5 cellular contexts compared by ENCODE assay signal in the genomic region with DNA sequence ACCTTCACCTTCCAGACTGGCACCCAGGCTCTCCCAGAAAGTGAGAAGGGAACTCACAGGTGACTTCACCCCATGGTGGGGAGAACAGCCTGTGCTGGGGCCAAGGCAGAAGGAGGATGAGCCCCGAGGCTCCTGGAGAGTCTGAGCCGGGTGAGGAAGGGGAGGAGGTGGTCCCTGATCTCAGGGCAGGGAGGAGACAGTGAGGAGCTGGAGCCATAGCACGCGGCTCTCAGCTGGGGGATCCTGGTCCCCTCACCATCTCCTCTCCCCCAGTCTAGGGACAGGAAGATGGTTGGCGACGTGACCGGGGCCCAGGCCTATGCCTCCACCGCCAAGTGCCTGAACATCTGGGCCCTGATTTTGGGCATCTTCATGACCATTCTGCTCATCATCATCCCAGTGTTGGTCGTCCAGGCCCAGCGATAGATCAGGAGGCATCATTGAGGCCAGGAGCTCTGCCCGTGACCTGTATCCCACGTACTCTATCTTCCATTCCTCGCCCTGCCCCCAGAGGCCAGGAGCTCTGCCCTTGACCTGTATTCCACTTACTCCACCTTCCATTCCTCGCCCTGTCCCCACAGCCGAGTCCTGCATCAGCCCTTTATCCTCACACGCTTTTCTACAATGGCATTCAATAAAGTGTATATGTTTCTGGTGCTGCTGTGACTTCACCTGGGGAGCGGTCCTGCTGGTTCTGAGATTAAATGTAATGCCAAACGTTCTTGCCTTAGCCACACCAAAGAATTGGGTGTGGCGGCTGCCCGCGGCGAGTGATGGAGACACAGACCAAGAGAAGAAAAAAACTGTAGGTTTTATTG. TPM values are rescaled to one million over a fixed set of nuclear protein-coding genes. Genes with fewer than 3 reads are reported as not detected.
DNase-seq lines count a peak whose midpoint lies in the region; ATAC-seq, FAIRE-seq and TF ChIP-seq lines count a peak whose summit lies in the region.
"Not testable (repeated sequence)": the region's sequence is repeated elsewhere in the genome, so short reads cannot be mapped to it uniquely, and the experiment has no call there.

No MANE protein-coding gene starts in this region.

- peak overlapping the region; percentile 39; the same call in 1 of the 2 replicates for H3K4me3 ChIP-seq in HUES48 (ENCODE audit: low read depth, low read length)
- H3K4me3 ChIP-seq in coronary artery, result peak overlapping the region; percentile 73
- H3K4me3 ChIP-seq in keratinocyte (ENCODE audit: control insufficient read depth in 2 of 3, extremely low read depth in 1 of 3, insufficient read depth in 2 of 3, low read depth in 1 of 3, low read length in 3 of 3), result peak overlapping the region in 1 of 3 experiments; percentile 29
- H3K4me3 ChIP-seq in prostate gland, result peak overlapping the region; percentile 17 to 23

- intact Hi-C loops in prostate gland (cut with DNase I), result loop anchor here (5.0 kb wide), 2 partner anchors 48 to 143 kb away; a partner anchor contains a TSS

- H3K9me3 Mint-ChIP-seq in activated CD8-positive, alpha-beta T cell treated with anti-CD3 and anti-CD28 coated beads, Interleukin-2, amount 10 ng/mL, durations not matched to agents 7 days and 5 days (ENCODE audit: insufficient read depth), result not testable (repeated sequence)

- DNase-seq in activated CD8-positive, alpha-beta T cell treated with anti-CD3 and anti-CD28 coated beads, Interleukin-2, amount 10 ng/mL, durations not matched to agents 7 days and 5 days, result peak; percentile 59
- DNase-seq in coronary artery (ENCODE audit: low spot score); keratinocyte (ENCODE audit: low read depth, low spot score); prostate gland (ENCODE audit: low spot score): not testable (repeated sequence)

- POLR2A ChIA-PET in activated CD8-positive, alpha-beta T cell treated with anti-CD3 and anti-CD28 coated beads, Interleukin-2, amount 10 ng/mL, durations not matched to agents 7 days and 5 days (lab: Charles Lee), result interaction anchor here (0.8 to 2.0 kb wide), 16 partner anchors 8 to 102 kb away, joined by 3 to 34 read pairs (median 4); a partner anchor contains a TSS

- H3K36me3 Mint-ChIP-seq in activated CD8-positive, alpha-beta T cell treated with anti-CD3 and anti-CD28 coated beads, Interleukin-2, amount 10 ng/mL, durations not matched to agents 7 days and 5 days (ENCODE audit: low read depth), result peaks cover 41% of the 10 kb centered on the region

- not testable (repeated sequence) for H3K9me3 ChIP-seq in HUES48 (ENCODE audit: control insufficient read depth, insufficient read depth, low read length); keratinocyte (ENCODE audit: control insufficient read depth, low read depth, low read length); prostate gland

- H3K27ac ChIP-seq in HUES48 (ENCODE audit: low read depth, low read length); keratinocyte (ENCODE audit: control insufficient read depth, insufficient read depth, low read length): not testable (repeated sequence)
- H3K27ac ChIP-seq in coronary artery, result peak overlapping the region; percentile 70 to 89
- peak overlapping the region; percentile 73 to 81 for H3K27ac ChIP-seq in prostate gland

- H3K4me1 ChIP-seq in HUES48 (ENCODE audit: control insufficient read depth, insufficient read depth, low read length), result peaks cover 62% of the 10 kb centered on the region
- peaks cover 30% of the 10 kb centered on the region for H3K4me1 ChIP-seq in keratinocyte (ENCODE audit: control insufficient read depth, extremely low read depth, insufficient read depth, low read length)
- peaks cover 16% of the 10 kb centered on the region for H3K4me1 ChIP-seq in prostate gland (replicated peaks)

- dilution Hi-C loops in keratinocyte (cut with MboI; ENCODE audit: extremely low pct_ligation_motif_present, low sequenced_read_pairs), result not testable (repeated sequence)

- H3K79me2 ChIP-seq in keratinocyte (ENCODE audit: control insufficient read depth, insufficient read depth, low read length), result not testable (repeated sequence)

- peak; percentile 17 for TF ChIP-seq POLR2A in prostate gland (IDR thresholded peaks at IDR 0.05)

- peaks cover 46% of the 10 kb centered on the region for H3K4me1 Mint-ChIP-seq in activated CD8-positive, alpha-beta T cell treated with anti-CD3 and anti-CD28 coated beads, Interleukin-2, amount 10 ng/mL, durations not matched to agents 7 days and 5 days (ENCODE audit: low read depth)

- not testable (repeated sequence) for FAIRE-seq in keratinocyte (lab: Jason Lieb, UNC)

- not testable (repeated sequence) for H3K9ac ChIP-seq in HUES48 (ENCODE audit: low read depth, low read length); keratinocyte (ENCODE audit: control insufficient read depth, extremely low read depth, insufficient read depth, low read length)

- TF ChIP-seq CTCF in coronary artery (IDR thresholded peaks at IDR 0.05); keratinocyte (optimal IDR thresholded peaks at IDR 0.05 in 1 of 3, IDR thresholded peaks at IDR 0.05 in 1 of 3, conservative IDR thresholded peaks at IDR 0.05 in 1 of 3; ENCODE audit: extremely low read depth in 1 of 3, insufficient read depth in 2 of 3, low read length in 3 of 3); prostate gland (IDR thresholded peaks at IDR 0.05): not testable (repeated sequence)

- H3K4me3 Mint-ChIP-seq in activated CD8-positive, alpha-beta T cell treated with anti-CD3 and anti-CD28 coated beads, Interleukin-2, amount 10 ng/mL, durations not matched to agents 7 days and 5 days, result peak overlapping the region; percentile 98

- CTCF ChIA-PET in activated CD8-positive, alpha-beta T cell treated with anti-CD3 and anti-CD28 coated beads, Interleukin-2, amount 10 ng/mL, durations not matched to agents 7 days and 5 days (lab: Charles Lee), result interaction anchor here (1.0 to 1.8 kb wide), 9 partner anchors 9 to 140 kb away, joined by 3 to 11 read pairs (median 5); a partner anchor contains a TSS

- 61% methylated on average over 22 of the region's 22 CpGs for WGBS in prostate gland

- not testable (repeated sequence) for H3K27me3 Mint-ChIP-seq in activated CD8-positive, alpha-beta T cell treated with anti-CD3 and anti-CD28 coated beads, Interleukin-2, amount 10 ng/mL, durations not matched to agents 7 days and 5 days (ENCODE audit: low read depth)

- ATAC-seq in activated CD8-positive, alpha-beta T cell treated with anti-CD3 and anti-CD28 coated beads, Interleukin-2, amount 10 ng/mL, durations not matched to agents 7 days and 5 days, result peak; percentile 10

- not testable (repeated sequence) for H4K20me1 ChIP-seq in keratinocyte (ENCODE audit: control insufficient read depth, extremely low read depth, insufficient read depth, low read length)

- not testable (repeated sequence) for H2AFZ ChIP-seq in keratinocyte (ENCODE audit: control insufficient read depth, low read length)

- H3K27ac Mint-ChIP-seq in activated CD8-positive, alpha-beta T cell treated with anti-CD3 and anti-CD28 coated beads, Interleukin-2, amount 10 ng/mL, durations not matched to agents 7 days and 5 days, result peak overlapping the region; percentile 99

- not testable (repeated sequence) for H3K36me3 ChIP-seq in HUES48 (ENCODE audit: control insufficient read depth, insufficient read depth, low read length); keratinocyte (ENCODE audit: control insufficient read depth in 2 of 2, extremely low read depth in 1 of 2, insufficient read depth in 2 of 2, low read length in 2 of 2); prostate gland

- peak overlapping the region; percentile 41 for H3K4me2 ChIP-seq in keratinocyte (ENCODE audit: control insufficient read depth, extremely low read depth, insufficient read depth, low read depth, low read length)

- not testable (repeated sequence) for H3K9me1 ChIP-seq in keratinocyte (ENCODE audit: control insufficient read depth, extremely low read depth, insufficient read depth, low read length)

- H3K27me3 ChIP-seq in HUES48 (ENCODE audit: control insufficient read depth, insufficient read depth, low read length); keratinocyte (ENCODE audit: control insufficient read depth, extremely low read depth, insufficient read depth, low read length); prostate gland (replicated peaks; ENCODE audit: insufficient read depth): not testable (repeated sequence)

RNA-seq across cellular contexts. Expression of a gene that starts 1.3 kb away (rescaled TPM):
- 1,000 to 10,000 TPM; 2,197 to 2,304 TPM for total RNA-seq in activated CD8-positive, alpha-beta T cell treated with anti-CD3 and anti-CD28 coated beads, Interleukin-2, amount 10 ng/mL, durations not matched to agents 7 days and 5 days
- 26.9 to 83.0 TPM (median 72.3 TPM) in 3 replicates for polyA plus RNA-seq in keratinocyte
- polyA plus RNA-seq in keratinocyte (2011; ENCODE audit: low read depth), result 6.3 TPM
- 64.8 and 210 TPM in 2 replicates for polyA plus RNA-seq in keratinocyte (2011; cell fraction: cytosol; rRNA removed)
- 42.2 and 109 TPM in 2 replicates for polyA plus RNA-seq in keratinocyte (2011; cell fraction: nucleus; rRNA removed)
- 53.9 and 150 TPM in 2 replicates for polyA plus RNA-seq in keratinocyte (2012; ENCODE audit: low replicate concordance)
- 20.9 to 46.0 TPM (median 41.8 TPM) in 3 replicates for polyA minus RNA-seq in keratinocyte
- polyA minus RNA-seq in keratinocyte (2011; cell fraction: cytosol; rRNA and poly(A)+ RNA removed), result 88.1 TPM
- polyA minus RNA-seq in keratinocyte (2011; cell fraction: nucleus; rRNA and poly(A)+ RNA removed), result 4.3 and 4.6 TPM in 2 replicates
- 100 to 1,000 TPM in 1 of 2 donors, 10 to 100 TPM in 1; 96.6 to 149 TPM for total RNA-seq in prostate gland

RNA-seq across cellular contexts. Expression of a gene that starts 4.9 kb away (rescaled TPM):
- 1,000 to 10,000 TPM; 1,265 to 1,278 TPM for total RNA-seq in activated CD8-positive, alpha-beta T cell treated with anti-CD3 and anti-CD28 coated beads, Interleukin-2, amount 10 ng/mL, durations not matched to agents 7 days and 5 days
- polyA plus RNA-seq in keratinocyte, result 333 to 549 TPM (median 333 TPM) in 3 replicates
- polyA plus RNA-seq in keratinocyte (2011; ENCODE audit: low read depth), result 6.0 TPM
- polyA plus RNA-seq in keratinocyte (2011; cell fraction: cytosol; rRNA removed), result 283 and 377 TPM in 2 replicates
- 235 and 342 TPM in 2 replicates for polyA plus RNA-seq in keratinocyte (2011; cell fraction: nucleus; rRNA removed)
- polyA plus RNA-seq in keratinocyte (2012; ENCODE audit: low replicate concordance), result 25.1 and 252 TPM in 2 replicates
- polyA minus RNA-seq in keratinocyte, result 312 to 864 TPM (median 567 TPM) in 3 replicates
- polyA minus RNA-seq in keratinocyte (2011; cell fraction: cytosol; rRNA and poly(A)+ RNA removed), result 260 TPM
- polyA minus RNA-seq in keratinocyte (2011; cell fraction: nucleus; rRNA and poly(A)+ RNA removed), result 81.1 and 91.2 TPM in 2 replicates
- 100 to 1,000 TPM in 1 of 2 donors, 10 to 100 TPM in 1; 73.9 to 182 TPM for total RNA-seq in prostate gland

RNA-seq across cellular contexts. Expression of a gene that starts 9.6 kb away (rescaled TPM):
- total RNA-seq in activated CD8-positive, alpha-beta T cell treated with anti-CD3 and anti-CD28 coated beads, Interleukin-2, amount 10 ng/mL, durations not matched to agents 7 days and 5 days, result not detected
- polyA plus RNA-seq in keratinocyte, result not detected in 3 replicates
- polyA plus RNA-seq in keratinocyte (2011; ENCODE audit: low read depth), result not detected
- not detected in 2 replicates for polyA plus RNA-seq in keratinocyte (2011; cell fraction: cytosol; rRNA removed)
- not detected in 2 replicates for polyA plus RNA-seq in keratinocyte (2011; cell fraction: nucleus; rRNA removed)
- polyA plus RNA-seq in keratinocyte (2012; ENCODE audit: low replicate concordance), result not detected in 2 replicates
- not detected in 3 replicates for polyA minus RNA-seq in keratinocyte
- polyA minus RNA-seq in keratinocyte (2011; cell fraction: cytosol; rRNA and poly(A)+ RNA removed), result not detected
- polyA minus RNA-seq in keratinocyte (2011; cell fraction: nucleus; rRNA and poly(A)+ RNA removed), result not detected in 2 replicates
- total RNA-seq in prostate gland, result not detected

RNA-seq across cellular contexts. Expression of a gene that starts 11.7 kb away (rescaled TPM):
- total RNA-seq in activated CD8-positive, alpha-beta T cell treated with anti-CD3 and anti-CD28 coated beads, Interleukin-2, amount 10 ng/mL, durations not matched to agents 7 days and 5 days, result 100 to 1,000 TPM; 174 to 182 TPM
- 295 to 696 TPM (median 435 TPM) in 3 replicates for polyA plus RNA-seq in keratinocyte
- 37.7 TPM for polyA plus RNA-seq in keratinocyte (2011; ENCODE audit: low read depth)
- polyA plus RNA-seq in keratinocyte (2011; cell fraction: cytosol; rRNA removed), result 709 and 1,249 TPM in 2 replicates
- 298 and 424 TPM in 2 replicates for polyA plus RNA-seq in keratinocyte (2011; cell fraction: nucleus; rRNA removed)
- polyA plus RNA-seq in keratinocyte (2012; ENCODE audit: low replicate concordance), result 467 and 1,605 TPM in 2 replicates
- 528 to 1,935 TPM (median 993 TPM) in 3 replicates for polyA minus RNA-seq in keratinocyte
- 925 TPM for polyA minus RNA-seq in keratinocyte (2011; cell fraction: cytosol; rRNA and poly(A)+ RNA removed)
- polyA minus RNA-seq in keratinocyte (2011; cell fraction: nucleus; rRNA and poly(A)+ RNA removed), result 156 and 170 TPM in 2 replicates
- total RNA-seq in prostate gland, result 100 to 1,000 TPM; 123 to 477 TPM

RNA-seq across cellular contexts. Expression of a gene that starts 20.0 kb away (rescaled TPM):
- 100 to 1,000 TPM; 487 to 541 TPM for total RNA-seq in activated CD8-positive, alpha-beta T cell treated with anti-CD3 and anti-CD28 coated beads, Interleukin-2, amount 10 ng/mL, durations not matched to agents 7 days and 5 days
- polyA plus RNA-seq in keratinocyte, result 4.3 to 12.2 TPM (median 6.2 TPM) in 3 replicates
- 2.0 TPM for polyA plus RNA-seq in keratinocyte (2011; ENCODE audit: low read depth)
- polyA plus RNA-seq in keratinocyte (2011; cell fraction: cytosol; rRNA removed), result 0.97 and 2.1 TPM in 2 replicates
- 68.1 and 95.0 TPM in 2 replicates for polyA plus RNA-seq in keratinocyte (2011; cell fraction: nucleus; rRNA removed)
- 3.6 and 6.4 TPM in 2 replicates for polyA plus RNA-seq in keratinocyte (2012; ENCODE audit: low replicate concordance)
- 2.3 to 3.0 TPM (median 2.4 TPM) in 3 replicates for polyA minus RNA-seq in keratinocyte
- polyA minus RNA-seq in keratinocyte (2011; cell fraction: cytosol; rRNA and poly(A)+ RNA removed), result 2.7 TPM
- polyA minus RNA-seq in keratinocyte (2011; cell fraction: nucleus; rRNA and poly(A)+ RNA removed), result 6.5 and 6.8 TPM in 2 replicates
- 10 to 100 TPM; 18.4 to 63.1 TPM for total RNA-seq in prostate gland

Comparison
In these comparisons a context has a peak if more than half of its experiments do, and no peak if none do; other contexts are left out.
1. RNA of a gene that starts 1.3 kb away (total RNA-seq): 2,197 to 2,304 TPM in activated CD8-positive, alpha-beta T cell treated with anti-CD3 and anti-CD28 coated beads, Interleukin-2, amount 10 ng/mL, durations not matched to agents 7 days and 5 days; 96.6 to 149 TPM in prostate gland; every median in the first group is over 10 times any median in the second.
2. RNA of a gene that starts 4.9 kb away (total RNA-seq): 1,265 to 1,278 TPM in activated CD8-positive, alpha-beta T cell treated with anti-CD3 and anti-CD28 coated beads, Interleukin-2, amount 10 ng/mL, durations not matched to agents 7 days and 5 days; 73.9 to 182 TPM in prostate gland; every median in the first group is over 4 times any median in the second.